1 cellular context compared by ENCODE assay signal in the genomic region with DNA sequence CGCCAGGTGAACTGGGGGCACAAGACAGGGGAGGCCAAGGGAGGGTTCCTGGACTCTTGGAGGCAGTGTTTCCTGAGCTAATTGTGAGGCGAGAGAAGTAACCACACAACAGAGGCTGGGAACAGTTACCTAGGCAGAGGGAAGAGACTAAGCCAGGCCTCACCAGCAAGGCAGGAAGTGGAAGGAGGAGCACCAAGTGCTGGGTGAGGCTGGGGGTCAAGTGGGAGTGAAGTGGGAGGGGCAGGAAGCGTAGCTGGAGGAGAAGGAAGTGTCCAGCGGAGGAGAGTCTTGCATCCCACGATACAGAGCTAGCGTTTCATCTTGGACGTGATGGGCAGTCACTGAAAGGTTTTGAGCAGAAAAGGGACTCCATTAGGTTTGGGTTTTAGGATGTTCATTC.
TF ChIP-seq lines count a peak whose summit lies in the region.

No MANE protein-coding gene starts in this region.

TF ChIP-seq in SK-N-SH treated with all-trans-retinoic acid at 6 μM for 48 hours, 23 proteins besides CTCF, POLR2A, EP300 and RAD21 (continued from another document):
- TF ChIP-seq, protein P1, sequence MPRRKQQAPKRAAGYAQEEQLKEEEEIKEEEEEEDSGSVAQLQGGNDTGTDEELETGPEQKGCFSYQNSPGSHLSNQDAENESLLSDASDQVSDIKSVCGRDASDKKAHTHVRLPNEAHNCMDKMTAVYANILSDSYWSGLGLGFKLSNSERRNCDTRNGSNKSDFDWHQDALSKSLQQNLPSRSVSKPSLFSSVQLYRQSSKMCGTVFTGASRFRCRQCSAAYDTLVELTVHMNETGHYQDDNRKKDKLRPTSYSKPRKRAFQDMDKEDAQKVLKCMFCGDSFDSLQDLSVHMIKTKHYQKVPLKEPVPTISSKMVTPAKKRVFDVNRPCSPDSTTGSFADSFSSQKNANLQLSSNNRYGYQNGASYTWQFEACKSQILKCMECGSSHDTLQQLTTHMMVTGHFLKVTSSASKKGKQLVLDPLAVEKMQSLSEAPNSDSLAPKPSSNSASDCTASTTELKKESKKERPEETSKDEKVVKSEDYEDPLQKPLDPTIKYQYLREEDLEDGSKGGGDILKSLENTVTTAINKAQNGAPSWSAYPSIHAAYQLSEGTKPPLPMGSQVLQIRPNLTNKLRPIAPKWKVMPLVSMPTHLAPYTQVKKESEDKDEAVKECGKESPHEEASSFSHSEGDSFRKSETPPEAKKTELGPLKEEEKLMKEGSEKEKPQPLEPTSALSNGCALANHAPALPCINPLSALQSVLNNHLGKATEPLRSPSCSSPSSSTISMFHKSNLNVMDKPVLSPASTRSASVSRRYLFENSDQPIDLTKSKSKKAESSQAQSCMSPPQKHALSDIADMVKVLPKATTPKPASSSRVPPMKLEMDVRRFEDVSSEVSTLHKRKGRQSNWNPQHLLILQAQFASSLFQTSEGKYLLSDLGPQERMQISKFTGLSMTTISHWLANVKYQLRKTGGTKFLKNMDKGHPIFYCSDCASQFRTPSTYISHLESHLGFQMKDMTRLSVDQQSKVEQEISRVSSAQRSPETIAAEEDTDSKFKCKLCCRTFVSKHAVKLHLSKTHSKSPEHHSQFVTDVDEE (CRISPR knock-in tag; IDR thresholded peaks at IDR 0.05) = no peak
- TF ChIP-seq ZFP30 (CRISPR knock-in tag; IDR thresholded peaks at IDR 0.05) (no peak), ZNF8 (CRISPR knock-in tag; IDR thresholded peaks at IDR 0.05) (no peak), TCF4 (CRISPR knock-in tag; IDR thresholded peaks at IDR 0.05; ENCODE audit: borderline replicate concordance) (no peak), ZC3H10 (CRISPR knock-in tag; IDR thresholded peaks at IDR 0.05) (no peak), SNAI2 (CRISPR knock-in tag; IDR thresholded peaks at IDR 0.05) (no peak), ESRRG (CRISPR knock-in tag; IDR thresholded peaks at IDR 0.05) (no peak), RARB (CRISPR knock-in tag; IDR thresholded peaks at IDR 0.05) (no peak), TOX (CRISPR knock-in tag; IDR thresholded peaks at IDR 0.05; ENCODE audit: borderline replicate concordance) (no peak), OSR1 (CRISPR knock-in tag; IDR thresholded peaks at IDR 0.05) (no peak)
- TF ChIP-seq, protein P2, sequence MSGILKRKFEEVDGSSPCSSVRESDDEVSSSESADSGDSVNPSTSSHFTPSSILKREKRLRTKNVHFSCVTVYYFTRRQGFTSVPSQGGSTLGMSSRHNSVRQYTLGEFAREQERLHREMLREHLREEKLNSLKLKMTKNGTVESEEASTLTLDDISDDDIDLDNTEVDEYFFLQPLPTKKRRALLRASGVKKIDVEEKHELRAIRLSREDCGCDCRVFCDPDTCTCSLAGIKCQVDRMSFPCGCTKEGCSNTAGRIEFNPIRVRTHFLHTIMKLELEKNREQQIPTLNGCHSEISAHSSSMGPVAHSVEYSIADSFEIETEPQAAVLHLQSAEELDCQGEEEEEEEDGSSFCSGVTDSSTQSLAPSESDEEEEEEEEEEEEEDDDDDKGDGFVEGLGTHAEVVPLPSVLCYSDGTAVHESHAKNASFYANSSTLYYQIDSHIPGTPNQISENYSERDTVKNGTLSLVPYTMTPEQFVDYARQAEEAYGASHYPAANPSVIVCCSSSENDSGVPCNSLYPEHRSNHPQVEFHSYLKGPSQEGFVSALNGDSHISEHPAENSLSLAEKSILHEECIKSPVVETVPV (CRISPR knock-in tag; IDR thresholded peaks at IDR 0.05) = no peak
- TF ChIP-seq, protein P3, sequence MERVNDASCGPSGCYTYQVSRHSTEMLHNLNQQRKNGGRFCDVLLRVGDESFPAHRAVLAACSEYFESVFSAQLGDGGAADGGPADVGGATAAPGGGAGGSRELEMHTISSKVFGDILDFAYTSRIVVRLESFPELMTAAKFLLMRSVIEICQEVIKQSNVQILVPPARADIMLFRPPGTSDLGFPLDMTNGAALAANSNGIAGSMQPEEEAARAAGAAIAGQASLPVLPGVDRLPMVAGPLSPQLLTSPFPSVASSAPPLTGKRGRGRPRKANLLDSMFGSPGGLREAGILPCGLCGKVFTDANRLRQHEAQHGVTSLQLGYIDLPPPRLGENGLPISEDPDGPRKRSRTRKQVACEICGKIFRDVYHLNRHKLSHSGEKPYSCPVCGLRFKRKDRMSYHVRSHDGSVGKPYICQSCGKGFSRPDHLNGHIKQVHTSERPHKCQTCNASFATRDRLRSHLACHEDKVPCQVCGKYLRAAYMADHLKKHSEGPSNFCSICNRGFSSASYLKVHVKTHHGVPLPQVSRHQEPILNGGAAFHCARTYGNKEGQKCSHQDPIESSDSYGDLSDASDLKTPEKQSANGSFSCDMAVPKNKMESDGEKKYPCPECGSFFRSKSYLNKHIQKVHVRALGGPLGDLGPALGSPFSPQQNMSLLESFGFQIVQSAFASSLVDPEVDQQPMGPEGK (CRISPR knock-in tag; IDR thresholded peaks at IDR 0.05; ENCODE audit: borderline replicate concordance) = no peak
TF ChIP-seq in SK-N-SH treated with all-trans-retinoic acid at 6 μM for 48 hours: peak in this region for 0.
